In genomic region chr3:100044369-100044768, GRCh38 we compare ENCODE assay signal across 8 cellular contexts.
DNase-seq lines count a peak whose midpoint lies in the region; ATAC-seq, FAIRE-seq and TF ChIP-seq lines count a peak whose summit lies in the region.

No MANE protein-coding gene starts in this region.

- H3K27me3 ChIP-seq in right lobe of liver (no peaks in the 10 kb centered on the region), HepG2 (ENCODE audit: control insufficient read depth in 1 of 2, insufficient read depth in 2 of 2, low read length in 2 of 2) (no peaks in the 10 kb centered on the region; a peak in 1 of 5 replicates), astrocyte (ENCODE audit: insufficient read depth, low read length) (no peaks in the 10 kb centered on the region)

- peak; percentile 15 to 62 (median 48) for ATAC-seq in right lobe of liver
- ATAC-seq in HepG2 = no peak
- ATAC-seq in HG03280 (IDR thresholded peaks at IDR 0.05; ENCODE audit: unreplicated experiment) = peak; percentile 74
- ATAC-seq in sciatic nerve = no peak

- no peak overlapping the region for H2AFZ ChIP-seq in HepG2 (ENCODE audit: low read length)
- H2AFZ ChIP-seq in astrocyte (ENCODE audit: low read depth, low read length) = no peak overlapping the region

- no peaks in the 10 kb centered on the region for H3K36me3 Mint-ChIP-seq in astrocyte (ENCODE audit: low read depth, unreplicated experiment)

- TF ChIP-seq RAD21 in HepG2 (CRISPR knock-in tag; IDR thresholded peaks at IDR 0.05) = no peak

- intact Hi-C loops in right lobe of liver (cut with DNase I) (no loop called here), HepG2 (cut with micrococcal nuclease; ENCODE audit: unreplicated experiment) (no loop called here), sciatic nerve (cut with DNase I) (no loop called here)

- H3K4me1 Mint-ChIP-seq in astrocyte (ENCODE audit: low read depth, unreplicated experiment) = peaks cover 80% of the 10 kb centered on the region

- DNase-seq in right lobe of liver (no peak), HepG2 (ENCODE audit: low spot score) (no peak), astrocyte (ENCODE audit: low read depth) (no peak), RKO (ENCODE audit: low spot score) (no peak), sciatic nerve (ENCODE audit: low spot score) (no peak), DMS153 treated with DMSO at 0.1 percent for 48 hours (lab: John Stamatoyannopoulos, UW; ENCODE audit: unreplicated experiment) (no peak)
- DNase-seq in stimulated activated CD4-positive, alpha-beta T cell treated with anti-CD3 and anti-CD28 coated beads, Interleukin-4, amount 100 ng/mL, for 24 hours = no peak

- BruUV-seq in HepG2 (replicated peaks; lab: Mats Ljungman, UMichigan) = no TSS peak

- TF ChIP-seq CTCF in right lobe of liver (IDR thresholded peaks at IDR 0.05) (no peak), HepG2 (CRISPR knock-in tag; IDR thresholded peaks at IDR 0.05) (no peak), astrocyte (IDR thresholded peaks at IDR 0.05; ENCODE audit: insufficient read depth, low read depth, low read length) (no peak)

- no peak overlapping the region for H3K4me3 ChIP-seq in right lobe of liver
- H3K4me3 ChIP-seq in HepG2 (replicated peaks in 1 of 3; ENCODE audit: insufficient read depth in 1 of 3, low read depth in 2 of 3, low read length in 3 of 3) = no peak overlapping the region
- H3K4me3 ChIP-seq in astrocyte (ENCODE audit: insufficient read depth, low read depth, low read length) = no peak overlapping the region

- in situ Hi-C loops in HepG2 (cut with HindIII; ENCODE audit: extremely low pct_ligation_motif_present, low pct_unique_long_range_greater_than_20kb) = loop anchor here (10.0 kb wide), 1 partner anchor 170 kb away; no protein-coding TSS in a partner anchor

- H3K36me3 ChIP-seq in right lobe of liver (no peaks in the 10 kb centered on the region), HepG2 (replicated peaks in 1 of 2; ENCODE audit: control insufficient read depth in 1 of 2, insufficient read depth in 2 of 2, low read length in 2 of 2) (no peaks in the 10 kb centered on the region), astrocyte (ENCODE audit: insufficient read depth, low read length) (no peaks in the 10 kb centered on the region)

- TF ChIP-seq POLR2A in right lobe of liver (IDR thresholded peaks at IDR 0.05) = no peak
- no peak for TF ChIP-seq POLR2A in HepG2 (IDR thresholded peaks at IDR 0.05; ENCODE audit: insufficient read depth in 1 of 2, low read depth in 2 of 2, low read length in 2 of 2)

- H3K27ac Mint-ChIP-seq in astrocyte (ENCODE audit: unreplicated experiment) = peak overlapping the region; percentile 93

- H3K9ac ChIP-seq in HepG2 (ENCODE audit: insufficient read depth, low read depth, low read length) = no peak overlapping the region
- no peak overlapping the region for H3K9ac ChIP-seq in astrocyte (ENCODE audit: low read length)

- peaks cover 0 to 7% (median 0%) of the 10 kb centered on the region in 4 donors for H3K4me1 ChIP-seq in right lobe of liver
- H3K4me1 ChIP-seq in HepG2 (ENCODE audit: insufficient read depth, low read length) = peaks cover 44% of the 10 kb centered on the region
- H3K4me1 ChIP-seq in astrocyte (ENCODE audit: insufficient read depth, low read length) = peaks cover 62% of the 10 kb centered on the region

- H4K20me1 ChIP-seq in HepG2 (ENCODE audit: insufficient read depth, low read length) = no peaks in the 10 kb centered on the region
- H4K20me1 ChIP-seq in astrocyte (ENCODE audit: insufficient read depth, low read length) = no peaks in the 10 kb centered on the region

- H3K9me3 ChIP-seq in right lobe of liver (no peaks in the 10 kb centered on the region), HepG2 (ENCODE audit: low read length) (no peaks in the 10 kb centered on the region), astrocyte (ENCODE audit: insufficient read depth, low read depth, low read length) (no peaks in the 10 kb centered on the region)

- no peak overlapping the region for H3K27ac ChIP-seq in right lobe of liver
- no peak overlapping the region for H3K27ac ChIP-seq in HepG2 (ENCODE audit: extremely low read length, insufficient read depth, low read length)
- H3K27ac ChIP-seq in astrocyte (ENCODE audit: low read depth, low read length) = no peak overlapping the region

- no peaks in the 10 kb centered on the region for H3K27me3 Mint-ChIP-seq in astrocyte (ENCODE audit: low read depth, unreplicated experiment)

- POLR2A ChIA-PET in HepG2 (lab: Yijun Ruan, JAX) = no interaction called here

- no peak overlapping the region for H3K4me3 Mint-ChIP-seq in astrocyte (ENCODE audit: unreplicated experiment)

- no peak overlapping the region for H3K4me2 ChIP-seq in HepG2 (ENCODE audit: low read depth, low read length)
- no peak overlapping the region for H3K4me2 ChIP-seq in astrocyte (ENCODE audit: low read length)

- CTCF ChIA-PET in HepG2 (lab: Yijun Ruan, JAX; ENCODE audit: low intra/inter-chr PET ratio, low total read pairs) = no interaction called here

- FAIRE-seq in HepG2 (lab: Jason Lieb, UNC) (no peak), astrocyte (lab: Jason Lieb, UNC) (no peak)

- TF ChIP-seq EP300 in HepG2 (IDR thresholded peaks at IDR 0.05; ENCODE audit: low read depth in 2 of 2, low read length in 2 of 2) (no peak), HepG2 (CRISPR knock-in tag; IDR thresholded peaks at IDR 0.05; ENCODE audit: borderline replicate concordance) (no peak)

- H3K9me3 Mint-ChIP-seq in astrocyte (ENCODE audit: unreplicated experiment) = no peaks in the 10 kb centered on the region

- H3K79me2 ChIP-seq in HepG2 (ENCODE audit: insufficient read depth, low read length) = no peaks in the 10 kb centered on the region
- H3K79me2 ChIP-seq in astrocyte (ENCODE audit: insufficient read depth, low read length) = no peaks in the 10 kb centered on the region

TF ChIP-seq in HepG2, 621 proteins besides CTCF, POLR2A, EP300 and RAD21:
- no peak for TF ChIP-seq ZBTB10 (CRISPR knock-in tag; IDR thresholded peaks at IDR 0.05; ENCODE audit: borderline replicate concordance)
- no peak for TF ChIP-seq NFYC (CRISPR knock-in tag; IDR thresholded peaks at IDR 0.05)
- no peak for TF ChIP-seq TFE3 (CRISPR knock-in tag; IDR thresholded peaks at IDR 0.05)
- no peak for TF ChIP-seq ATF6 (CRISPR knock-in tag; conservative IDR thresholded peaks at IDR 0.05)
- no peak for TF ChIP-seq ZNF205 (CRISPR knock-in tag; IDR thresholded peaks at IDR 0.05)

Comparison
In these comparisons a context has a peak if more than half of its experiments do, and no peak if none do; other contexts are left out.
1. ATAC-seq: peak in right lobe of liver (4 of 4) and HG03280 (single experiment); none in HepG2 (single experiment) and sciatic nerve (single experiment).